In the genomic region with DNA sequence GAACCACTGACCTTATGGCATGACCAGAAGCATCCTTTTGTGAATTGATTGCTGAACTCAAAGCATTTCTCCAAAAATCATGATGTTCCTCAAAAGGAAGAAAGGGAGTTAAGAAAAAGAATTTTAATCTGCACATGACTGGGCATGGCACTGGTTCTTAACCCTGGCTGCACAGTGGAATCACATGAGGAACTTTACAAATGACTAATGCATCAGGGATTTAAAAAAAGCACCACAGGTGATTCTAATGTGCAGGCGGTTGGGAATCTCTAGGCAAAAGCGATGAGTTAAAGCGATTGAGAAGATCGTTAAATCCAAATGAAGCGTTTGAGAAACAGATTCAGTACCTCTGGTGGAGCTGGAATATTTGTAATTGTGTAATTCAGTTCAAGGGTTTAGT, we compare ENCODE assay signal across 29 cellular contexts.
"Had no signal": no experiment of that assay in that cellular context is flagged by ENCODE, and none has a peak within 500 bp of the region (broad histone marks: within the 10 kb centered on the region; RNA-seq: fewer than 3 reads in every experiment).

No MANE protein-coding gene starts in this region.

- H3K27ac Mint-ChIP-seq: activated B cell treated with CpG ODN at 0.5 μM for 24 hours; activated CD8-positive, alpha-beta T cell treated with anti-CD3 and anti-CD28 coated beads for 36 hours; activated naive CD4-positive, alpha-beta T cell treated with anti-CD3 and anti-CD28 coated beads for 36 hours; activated naive CD4-positive, alpha-beta T cell treated with anti-CD3 and anti-CD28 coated beads, Interleukin-2, amount 50 U/mL, for 24 hours; activated naive CD8-positive, alpha-beta T cell treated with anti-CD3 and anti-CD28 coated beads for 36 hours; activated naive CD8-positive, alpha-beta T cell treated with anti-CD3 and anti-CD28 coated beads, Interleukin-2, amount 50 U/mL, for 24 hours; activated T-helper 17 cell treated with anti-CD3 and anti-CD28 coated beads, Interleukin-2, amount 50 U/mL, for 72 hours; T-cell; T-helper 1 cell treated with Interleukin-12 subunit alpha and Interleukin-12 subunit beta and Interleukin-4 antibody, amounts not matched to agents 30 μg/mL and 1 μg/mL, for 36 hours had no signal

- H3K36me3 Mint-ChIP-seq: activated naive CD4-positive, alpha-beta T cell treated with anti-CD3 and anti-CD28 coated beads, Interleukin-2, amount 50 U/mL, for 24 hours; activated naive CD8-positive, alpha-beta T cell treated with anti-CD3 and anti-CD28 coated beads for 36 hours; T-cell had no signal

- H3K27me3 Mint-ChIP-seq: activated CD8-positive, alpha-beta T cell treated with anti-CD3 and anti-CD28 coated beads for 36 hours; activated naive CD4-positive, alpha-beta T cell treated with anti-CD3 and anti-CD28 coated beads, Interleukin-2, amount 50 U/mL, for 24 hours; activated naive CD8-positive, alpha-beta T cell treated with anti-CD3 and anti-CD28 coated beads, Interleukin-2, amount 50 U/mL, for 24 hours; activated T-helper 17 cell treated with anti-CD3 and anti-CD28 coated beads, Interleukin-2, amount 50 U/mL, for 72 hours had no signal

- H3K4me3 Mint-ChIP-seq: activated B cell treated with CpG ODN at 0.5 μM for 24 hours; activated CD8-positive, alpha-beta T cell treated with anti-CD3 and anti-CD28 coated beads for 36 hours; activated naive CD4-positive, alpha-beta T cell treated with anti-CD3 and anti-CD28 coated beads for 36 hours; activated naive CD4-positive, alpha-beta T cell treated with anti-CD3 and anti-CD28 coated beads, Interleukin-2, amount 50 U/mL, for 24 hours; activated naive CD8-positive, alpha-beta T cell treated with anti-CD3 and anti-CD28 coated beads for 36 hours; activated naive CD8-positive, alpha-beta T cell treated with anti-CD3 and anti-CD28 coated beads, Interleukin-2, amount 50 U/mL, for 24 hours; activated T-cell treated with anti-CD3 and anti-CD28 coated beads, Interleukin-2, amount 50 U/mL, for 4 hours; activated T-helper 17 cell treated with anti-CD3 and anti-CD28 coated beads, Interleukin-2, amount 50 U/mL, for 72 hours; T-cell; T-helper 1 cell treated with Interleukin-12 subunit alpha and Interleukin-12 subunit beta and Interleukin-4 antibody, amounts not matched to agents 30 μg/mL and 1 μg/mL, for 36 hours had no signal

- H3K4me1 Mint-ChIP-seq: activated B cell treated with CpG ODN at 0.5 μM for 24 hours; activated naive CD4-positive, alpha-beta T cell treated with anti-CD3 and anti-CD28 coated beads, Interleukin-2, amount 50 U/mL, for 24 hours; activated naive CD8-positive, alpha-beta T cell treated with anti-CD3 and anti-CD28 coated beads for 36 hours; activated naive CD8-positive, alpha-beta T cell treated with anti-CD3 and anti-CD28 coated beads, Interleukin-2, amount 50 U/mL, for 24 hours; activated T-helper 17 cell treated with anti-CD3 and anti-CD28 coated beads, Interleukin-2, amount 50 U/mL, for 72 hours; T-cell had no signal

- ATAC-seq: activated CD4-positive, CD25-positive, alpha-beta regulatory T cell treated with anti-CD3 and anti-CD28 coated beads, Interleukin-2, amount 50 U/mL, for 24 hours; activated CD8-positive, alpha-beta T cell treated with anti-CD3 and anti-CD28 coated beads for 36 hours; activated naive CD8-positive, alpha-beta T cell treated with anti-CD3 and anti-CD28 coated beads, Interleukin-2, amount 50 U/mL, for 24 hours; activated T-cell treated with anti-CD3 and anti-CD28 coated beads, Interleukin-2, amount 50 U/mL, for 4 hours; activated T-helper 17 cell treated with anti-CD3 and anti-CD28 coated beads, Interleukin-2, amount 50 U/mL, for 72 hours; body of pancreas; gastroesophageal sphincter; heart right ventricle; T-cell had no signal

- H3K9me3 Mint-ChIP-seq: activated B cell treated with CpG ODN at 0.5 μM for 24 hours; activated CD8-positive, alpha-beta T cell treated with anti-CD3 and anti-CD28 coated beads for 36 hours; activated naive CD8-positive, alpha-beta T cell treated with anti-CD3 and anti-CD28 coated beads for 36 hours; activated T-cell treated with anti-CD3 and anti-CD28 coated beads, Interleukin-2, amount 50 U/mL, for 4 hours; activated T-helper 17 cell treated with anti-CD3 and anti-CD28 coated beads, Interleukin-2, amount 50 U/mL, for 72 hours; T-helper 1 cell treated with Interleukin-12 subunit alpha and Interleukin-12 subunit beta and Interleukin-4 antibody, amounts not matched to agents 30 μg/mL and 1 μg/mL, for 36 hours had no signal

- DNase-seq: activated B cell treated with CpG ODN at 0.5 μM for 24 hours; activated CD4-positive, alpha-beta T cell treated with anti-CD3 and anti-CD28 coated beads for 48 hours; activated CD4-positive, alpha-beta T cell treated with anti-CD3 and anti-CD28 coated beads, Interleukin-2, amount 50 U/mL, for 1 hour; activated CD4-positive, alpha-beta T cell treated with anti-CD3 and anti-CD28 coated beads, Interleukin-2, amount 50 U/mL, for 48 hours; activated CD8-positive, alpha-beta memory T cell treated with anti-CD3 and anti-CD28 coated beads for 24 hours; activated CD8-positive, alpha-beta T cell treated with anti-CD3 and anti-CD28 coated beads for 36 hours; activated effector memory CD4-positive, alpha-beta T cell treated with Interleukin-2 at 50 U/mL for 16 hours; activated naive CD4-positive, alpha-beta T cell treated with anti-CD3 and anti-CD28 coated beads for 36 hours; activated naive CD8-positive, alpha-beta T cell treated with anti-CD3 and anti-CD28 coated beads for 36 hours; activated naive CD8-positive, alpha-beta T cell treated with anti-CD3 and anti-CD28 coated beads, Interleukin-2, amount 50 U/mL, for 24 hours; activated T-cell treated with anti-CD3 and anti-CD28 coated beads, Interleukin-2, amount 50 U/mL, for 4 hours; adrenal gland; amygdala; aorta; body of pancreas; central memory CD4-positive, alpha-beta T cell; cerebellar nuclear complex; colonic mucosa; effector CD8-positive, alpha-beta T cell; foreskin melanocyte; heart right ventricle; T-cell; T-helper 9 cell; WERI-Rb-1 had no signal
